17 cellular contexts compared by ENCODE assay signal in genomic region chr16:57376313-57376818, GRCh38. TPM values are rescaled to one million over a fixed set of nuclear protein-coding genes. Genes with fewer than 3 reads are reported as not detected.
DNase-seq lines count a peak whose midpoint lies in the region; ATAC-seq and TF ChIP-seq lines count a peak whose summit lies in the region.
"Had no signal": no experiment of that assay in that cellular context is flagged by ENCODE, and none has a peak within 500 bp of the region (broad histone marks: within the 10 kb centered on the region; RNA-seq: fewer than 3 reads in every experiment).

No MANE protein-coding gene starts in this region.

- H3K9me3 ChIP-seq in neuronal stem cell (replicated peaks in 1 of 2; ENCODE audit: control insufficient read depth in 2 of 2, insufficient read depth in 1 of 2, low read depth in 1 of 2, low read length in 2 of 2) (no peaks in the 10 kb centered on the region), vagina (no peaks in the 10 kb centered on the region), adrenal gland (replicated peaks in 1 of 3) (no peaks in the 10 kb centered on the region)

- H3K79me1 ChIP-seq in neuronal stem cell (ENCODE audit: low read depth, low read length) = no peaks in the 10 kb centered on the region

- no peaks in the 10 kb centered on the region for H3K27me3 Mint-ChIP-seq in stimulated activated naive CD8-positive, alpha-beta T cell treated with anti-CD3 and anti-CD28 coated beads, Interleukin-15, Interleukin-2, amounts not matched to agents 100 ng/mL and 50 ng/mL, for 24 hours
- H3K27me3 Mint-ChIP-seq in stimulated activated naive CD8-positive, alpha-beta T cell treated with anti-CD3 and anti-CD28 coated beads, Interleukin-15, amount 100 ng/mL, for 72 hours = no peaks in the 10 kb centered on the region
- no peaks in the 10 kb centered on the region for H3K27me3 Mint-ChIP-seq in activated naive CD8-positive, alpha-beta T cell treated with anti-CD3 and anti-CD28 coated beads, Interleukin-2, amount 50 U/mL, for 24 hours

- H2AFZ ChIP-seq in neuronal stem cell (ENCODE audit: low read length) = no peak overlapping the region

- H2BK15ac ChIP-seq in neuronal stem cell (ENCODE audit: low read length) = no peak overlapping the region

- H2BK5ac ChIP-seq in neuronal stem cell (ENCODE audit: low read length) = peak overlapping the region; percentile 15

- no peak for ATAC-seq in stimulated activated naive CD8-positive, alpha-beta T cell treated with anti-CD3 and anti-CD28 coated beads, Interleukin-15, amount 100 ng/mL, for 72 hours
- no peak for ATAC-seq in activated naive CD8-positive, alpha-beta T cell treated with anti-CD3 and anti-CD28 coated beads, Interleukin-2, amount 50 U/mL, for 24 hours

- peaks cover 31 to 33% of the 10 kb centered on the region in 2 donors for H3K4me1 ChIP-seq in neuronal stem cell (ENCODE audit: control insufficient read depth in 2 of 2, insufficient read depth in 1 of 2, low read depth in 1 of 2, low read length in 2 of 2)
- H3K4me1 ChIP-seq in vagina = peaks cover 50% of the 10 kb centered on the region
- H3K4me1 ChIP-seq in adrenal gland (replicated peaks in 1 of 2) = no peaks in the 10 kb centered on the region

- TF ChIP-seq CTCF in vagina (IDR thresholded peaks at IDR 0.05) = no peak
- TF ChIP-seq CTCF in adrenal gland (IDR thresholded peaks at IDR 0.05) = no peak

- H3K9me3 Mint-ChIP-seq in stimulated activated naive CD8-positive, alpha-beta T cell treated with anti-CD3 and anti-CD28 coated beads, Interleukin-15, Interleukin-2, amounts not matched to agents 100 ng/mL and 50 ng/mL, for 24 hours = no peaks in the 10 kb centered on the region
- H3K9me3 Mint-ChIP-seq in stimulated activated naive CD8-positive, alpha-beta T cell treated with anti-CD3 and anti-CD28 coated beads, Interleukin-15, amount 100 ng/mL, for 72 hours = no peaks in the 10 kb centered on the region
- no peaks in the 10 kb centered on the region for H3K9me3 Mint-ChIP-seq in activated naive CD8-positive, alpha-beta T cell treated with anti-CD3 and anti-CD28 coated beads, Interleukin-2, amount 50 U/mL, for 24 hours

- TF ChIP-seq POLR2A in vagina (IDR thresholded peaks at IDR 0.05) (no peak), adrenal gland (IDR thresholded peaks at IDR 0.05) (no peak)

- WGBS in neuronal stem cell (ENCODE audit: extremely low coverage in 2 of 2, insufficient read length in 2 of 2, insufficient replicate concordance in 1 of 2), 2 donors = 100% methylated on average over 2 to 3 of the region's 3 CpGs
- WGBS in adrenal gland, 4 donors = 83 to 92% (median 88%) methylated on average over 3 of the region's 3 CpGs

- no peaks in the 10 kb centered on the region for H3K36me3 Mint-ChIP-seq in stimulated activated naive CD8-positive, alpha-beta T cell treated with anti-CD3 and anti-CD28 coated beads, Interleukin-15, Interleukin-2, amounts not matched to agents 100 ng/mL and 50 ng/mL, for 24 hours (ENCODE audit: low read depth)
- no peaks in the 10 kb centered on the region for H3K36me3 Mint-ChIP-seq in activated naive CD8-positive, alpha-beta T cell treated with anti-CD3 and anti-CD28 coated beads, Interleukin-2, amount 50 U/mL, for 24 hours (ENCODE audit: low read depth)

- H2BK120ac ChIP-seq in neuronal stem cell (ENCODE audit: low read depth, low read length) = no peak overlapping the region

- H3K27ac ChIP-seq in neuronal stem cell (replicated peaks; ENCODE audit: low read length) = no peak overlapping the region
- peak overlapping the region; percentile 2 for H3K27ac ChIP-seq in vagina
- no peak overlapping the region for H3K27ac ChIP-seq in adrenal gland
- H3K27ac ChIP-seq in substantia nigra (ENCODE audit: low read depth, low read length, poor library complexity, severe bottlenecking) = no peak overlapping the region
- H3K27ac ChIP-seq: HL-60 had no signal

- H3K23ac ChIP-seq in neuronal stem cell (ENCODE audit: low read depth, low read length, poor library complexity) = no peak overlapping the region

- H4K91ac ChIP-seq in neuronal stem cell (ENCODE audit: low read depth, low read length, poor library complexity) = no peak overlapping the region

- no peak overlapping the region for H3K14ac ChIP-seq in neuronal stem cell (ENCODE audit: low read length)

- H3K4me3 ChIP-seq in neuronal stem cell (ENCODE audit: low read length in 2 of 2) (no peak overlapping the region), vagina (no peak overlapping the region), adrenal gland (no peak overlapping the region)

- H3K4me2 ChIP-seq in neuronal stem cell (ENCODE audit: insufficient read depth, low read length, poor library complexity, severe bottlenecking) = no peak overlapping the region

- H3K4me3 Mint-ChIP-seq in stimulated activated naive CD8-positive, alpha-beta T cell treated with anti-CD3 and anti-CD28 coated beads, Interleukin-15, Interleukin-2, amounts not matched to agents 100 ng/mL and 50 ng/mL, for 24 hours = no peak overlapping the region
- H3K4me3 Mint-ChIP-seq in stimulated activated naive CD8-positive, alpha-beta T cell treated with anti-CD3 and anti-CD28 coated beads, Interleukin-15, amount 100 ng/mL, for 72 hours = no peak overlapping the region
- no peak overlapping the region for H3K4me3 Mint-ChIP-seq in activated naive CD8-positive, alpha-beta T cell treated with anti-CD3 and anti-CD28 coated beads, Interleukin-2, amount 50 U/mL, for 24 hours

- DNase-seq in stimulated activated naive CD8-positive, alpha-beta T cell treated with anti-CD3 and anti-CD28 coated beads, Interleukin-15, amount 100 ng/mL, for 72 hours = no peak
- no peak for DNase-seq in activated naive CD8-positive, alpha-beta T cell treated with anti-CD3 and anti-CD28 coated beads, Interleukin-2, amount 50 U/mL, for 24 hours
- no peak for DNase-seq in neuronal stem cell (ENCODE audit: low spot score)
- no peak for DNase-seq in vagina (ENCODE audit: extremely low spot score in 2 of 2)
- DNase-seq in adrenal gland = no peak
- no peak for DNase-seq in substantia nigra (lab: John Stamatoyannopoulos, UW)
- no peak for DNase-seq in SHP77 (lab: John Stamatoyannopoulos, UW)
- DNase-seq: COR-L47, DMS153, NCI-H1105 treated with DMSO at 0.1 percent for 48 hours, NCI-H1694 treated with DMSO at 0.1 percent for 48 hours, NCI-H226, NCI-H524 treated with DMSO at 0.1 percent for 48 hours, SIG-M5 had no signal

- no peak overlapping the region for H3K4ac ChIP-seq in neuronal stem cell (ENCODE audit: low read length)

- H3K36me3 ChIP-seq in neuronal stem cell (replicated peaks in 1 of 2; ENCODE audit: control insufficient read depth in 2 of 2, insufficient read depth in 2 of 2, low read length in 2 of 2) = peaks cover 0 to 7% of the 10 kb centered on the region in 2 donors
- H3K36me3 ChIP-seq in vagina = no peaks in the 10 kb centered on the region
- no peaks in the 10 kb centered on the region for H3K36me3 ChIP-seq in adrenal gland (replicated peaks in 1 of 2)

- H3K9ac ChIP-seq in neuronal stem cell (ENCODE audit: low read depth, low read length, poor library complexity) = no peak overlapping the region

- intact Hi-C loops in vagina (cut with DNase I) (no loop called here), adrenal gland (cut with DNase I) (no loop called here)

- H2AK5ac ChIP-seq in neuronal stem cell (ENCODE audit: low read depth, low read length) = no peak overlapping the region

- no peak overlapping the region for H4K8ac ChIP-seq in neuronal stem cell (ENCODE audit: low read depth, low read length)

- H3K27me3 ChIP-seq in neuronal stem cell (ENCODE audit: control insufficient read depth in 3 of 3, insufficient read depth in 3 of 3, low read depth in 1 of 3, low read length in 3 of 3) (no peaks in the 10 kb centered on the region), vagina (no peaks in the 10 kb centered on the region), adrenal gland (no peaks in the 10 kb centered on the region)

- H3K27ac Mint-ChIP-seq in stimulated activated naive CD8-positive, alpha-beta T cell treated with anti-CD3 and anti-CD28 coated beads, Interleukin-15, Interleukin-2, amounts not matched to agents 100 ng/mL and 50 ng/mL, for 24 hours = peak overlapping the region; percentile 84
- H3K27ac Mint-ChIP-seq in stimulated activated naive CD8-positive, alpha-beta T cell treated with anti-CD3 and anti-CD28 coated beads, Interleukin-15, amount 100 ng/mL, for 72 hours = peak overlapping the region in 1 of 2 donors; percentile 35
- peak overlapping the region; percentile 20 for H3K27ac Mint-ChIP-seq in activated naive CD8-positive, alpha-beta T cell treated with anti-CD3 and anti-CD28 coated beads, Interleukin-2, amount 50 U/mL, for 24 hours

- no peak overlapping the region for H2BK12ac ChIP-seq in neuronal stem cell (ENCODE audit: low read length)

- peaks cover 63% of the 10 kb centered on the region for H3K4me1 Mint-ChIP-seq in stimulated activated naive CD8-positive, alpha-beta T cell treated with anti-CD3 and anti-CD28 coated beads, Interleukin-15, Interleukin-2, amounts not matched to agents 100 ng/mL and 50 ng/mL, for 24 hours (ENCODE audit: low read depth)
- peaks cover 50% of the 10 kb centered on the region for H3K4me1 Mint-ChIP-seq in stimulated activated naive CD8-positive, alpha-beta T cell treated with anti-CD3 and anti-CD28 coated beads, Interleukin-15, amount 100 ng/mL, for 72 hours
- H3K4me1 Mint-ChIP-seq in activated naive CD8-positive, alpha-beta T cell treated with anti-CD3 and anti-CD28 coated beads, Interleukin-2, amount 50 U/mL, for 24 hours = peaks cover 61% of the 10 kb centered on the region

- no peak overlapping the region for H3K18ac ChIP-seq in neuronal stem cell (ENCODE audit: low read length)

RNA-seq across cellular contexts. Expression of gene CX3CL1, which starts 4.1 kb away (rescaled TPM):
- polyA plus RNA-seq in neuronal stem cell (2013, experiment 1 of 2) = 3.6 TPM
- polyA plus RNA-seq in neuronal stem cell (2013, experiment 2 of 2) = 3.7 TPM
- total RNA-seq in vagina (24.8 TPM), adrenal gland (10 to 100 TPM in 1 of 8 donors, 1 to 10 TPM in 7; 3.3 to 14.1 (median 6.2) TPM)
- 1 to 10 TPM; 1.9 to 7.2 (median 6.0) TPM for polyA plus RNA-seq in adrenal gland

RNA-seq across cellular contexts. Expression of gene CCL22, which starts 17.8 kb away (rescaled TPM):
- not detected for polyA plus RNA-seq in neuronal stem cell (2013, experiment 1 of 2)
- polyA plus RNA-seq in neuronal stem cell (2013, experiment 2 of 2) = not detected
- total RNA-seq in vagina (0.49 TPM), adrenal gland (1 to 10 TPM in 1 of 8 donors, under 1 TPM in 4, not detected in 3; 0.14 to 1.0 (median 0.25) TPM)
- 1 to 10 TPM in 1 of 3 donors, under 1 TPM in 2; 0.03 to 2.6 (median 0.08) TPM for polyA plus RNA-seq in adrenal gland
- total RNA-seq: RPMI7951 had no signal

RNA-seq across cellular contexts. Expression of gene CCL17, which starts 28.2 kb away (rescaled TPM):
- polyA plus RNA-seq in neuronal stem cell (2013, experiment 1 of 2) = not detected
- not detected for polyA plus RNA-seq in neuronal stem cell (2013, experiment 2 of 2)
- total RNA-seq in vagina (not detected), adrenal gland (not detected)
- polyA plus RNA-seq in adrenal gland = not detected
- total RNA-seq: RPMI7951 had no signal
